2 cellular contexts compared by ENCODE assay signal in the genomic region with DNA sequence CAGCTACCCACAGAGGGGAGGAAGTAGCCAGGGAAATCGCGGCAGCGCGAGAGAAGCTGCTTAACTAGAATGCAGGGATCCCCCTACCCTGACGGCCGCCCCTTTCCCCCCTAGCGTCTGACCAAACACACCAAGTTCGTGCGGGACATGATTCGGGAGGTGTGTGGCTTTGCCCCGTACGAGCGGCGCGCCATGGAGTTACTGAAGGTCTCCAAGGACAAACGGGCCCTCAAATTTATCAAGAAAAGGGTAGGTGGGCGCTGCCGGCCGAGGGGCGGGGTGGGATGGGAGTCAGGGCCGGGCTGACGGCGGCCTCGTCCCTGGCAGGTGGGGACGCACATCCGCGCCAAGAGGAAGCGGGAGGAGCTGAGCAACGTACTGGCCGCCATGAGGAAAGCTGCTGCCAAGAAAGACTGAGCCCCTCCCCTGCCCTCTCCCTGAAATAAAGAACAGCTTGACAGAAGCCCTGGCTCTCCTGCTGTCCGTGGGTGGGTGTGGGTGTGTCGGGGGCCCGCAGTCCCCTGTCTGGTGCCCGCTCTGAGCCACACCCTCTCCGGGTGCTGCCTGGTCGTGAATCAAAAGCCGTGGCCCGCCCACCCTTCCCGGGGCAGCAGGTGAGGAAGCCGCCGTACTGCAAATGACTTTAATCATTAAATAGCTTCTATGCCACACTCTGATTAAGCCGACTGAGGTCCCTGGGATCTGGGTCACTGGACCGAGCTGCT.
TF ChIP-seq lines count a peak whose summit lies in the region.

No MANE protein-coding gene starts in this region.

TF ChIP-seq in HCT116, 20 proteins besides CTCF, POLR2A, EP300 and RAD21:
- TF ChIP-seq SIN3A (IDR thresholded peaks at IDR 0.05; ENCODE audit: low read depth) (peak; percentile 78), EGR1 (IDR thresholded peaks at IDR 0.05; ENCODE audit: low read depth) (peak; percentile 79), TCF7L2 (IDR thresholded peaks at IDR 0.05; ENCODE audit: borderline replicate concordance, extremely low read depth, insufficient read depth, insufficient read length) (no peak), POLR2AphosphoS5 (IDR thresholded peaks at IDR 0.05; ENCODE audit: low read depth, low read length) (peak; percentile 86), SP1 (IDR thresholded peaks at IDR 0.05; ENCODE audit: low read depth) (peak; percentile 35; the same call in 1 of the 2 replicates), YY1 (IDR thresholded peaks at IDR 0.05; ENCODE audit: extremely low read depth, insufficient replicate concordance, low read depth, low read length) (no peak)
- TF ChIP-seq, protein P1, sequence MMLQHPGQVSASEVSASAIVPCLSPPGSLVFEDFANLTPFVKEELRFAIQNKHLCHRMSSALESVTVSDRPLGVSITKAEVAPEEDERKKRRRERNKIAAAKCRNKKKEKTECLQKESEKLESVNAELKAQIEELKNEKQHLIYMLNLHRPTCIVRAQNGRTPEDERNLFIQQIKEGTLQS (IDR thresholded peaks at IDR 0.05): no peak
- TF ChIP-seq, protein P2, sequence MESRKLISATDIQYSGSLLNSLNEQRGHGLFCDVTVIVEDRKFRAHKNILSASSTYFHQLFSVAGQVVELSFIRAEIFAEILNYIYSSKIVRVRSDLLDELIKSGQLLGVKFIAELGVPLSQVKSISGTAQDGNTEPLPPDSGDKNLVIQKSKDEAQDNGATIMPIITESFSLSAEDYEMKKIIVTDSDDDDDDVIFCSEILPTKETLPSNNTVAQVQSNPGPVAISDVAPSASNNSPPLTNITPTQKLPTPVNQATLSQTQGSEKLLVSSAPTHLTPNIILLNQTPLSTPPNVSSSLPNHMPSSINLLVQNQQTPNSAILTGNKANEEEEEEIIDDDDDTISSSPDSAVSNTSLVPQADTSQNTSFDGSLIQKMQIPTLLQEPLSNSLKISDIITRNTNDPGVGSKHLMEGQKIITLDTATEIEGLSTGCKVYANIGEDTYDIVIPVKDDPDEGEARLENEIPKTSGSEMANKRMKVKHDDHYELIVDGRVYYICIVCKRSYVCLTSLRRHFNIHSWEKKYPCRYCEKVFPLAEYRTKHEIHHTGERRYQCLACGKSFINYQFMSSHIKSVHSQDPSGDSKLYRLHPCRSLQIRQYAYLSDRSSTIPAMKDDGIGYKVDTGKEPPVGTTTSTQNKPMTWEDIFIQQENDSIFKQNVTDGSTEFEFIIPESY (IDR thresholded peaks at IDR 0.05; ENCODE audit: extremely low read depth, insufficient replicate concordance, low read length): peak; percentile 2
- TF ChIP-seq, protein P3, sequence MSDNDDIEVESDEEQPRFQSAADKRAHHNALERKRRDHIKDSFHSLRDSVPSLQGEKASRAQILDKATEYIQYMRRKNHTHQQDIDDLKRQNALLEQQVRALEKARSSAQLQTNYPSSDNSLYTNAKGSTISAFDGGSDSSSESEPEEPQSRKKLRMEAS (IDR thresholded peaks at IDR 0.05): peak; percentile 35; the same call in 1 of the 2 replicates
TF ChIP-seq in HCT116: peak in this region for 6.

TF ChIP-seq in GM12878, 131 proteins besides CTCF, POLR2A, EP300 and RAD21:
- TF ChIP-seq NR2F1 (conservative IDR thresholded peaks at IDR 0.05) (no peak), NFIC (IDR thresholded peaks at IDR 0.05; ENCODE audit: low read depth, low read length) (no peak), CBX3 (IDR thresholded peaks at IDR 0.05; ENCODE audit: borderline replicate concordance, low read depth) (no peak), ZBED1 (IDR thresholded peaks at IDR 0.05; ENCODE audit: borderline replicate concordance) (0 out of 2 replicates have a peak, but pooled peaks have one; percentile 20), TCF3 (IDR thresholded peaks at IDR 0.05; ENCODE audit: borderline replicate concordance, insufficient read depth, low read depth, low read length) (0 out of 2 replicates have a peak, but pooled peaks have one; percentile 9), POLR2AphosphoS5 (IDR thresholded peaks at IDR 0.05; ENCODE audit: low read length) (peak; percentile 42), SIN3A (IDR thresholded peaks at IDR 0.05; ENCODE audit: low read depth, low read length) (0 out of 2 replicates have a peak, but pooled peaks have one; percentile 55), EZH2 (IDR thresholded peaks at IDR 0.05; ENCODE audit: borderline replicate concordance, control insufficient read depth, low read depth, low read length) (no peak), BHLHE40 (IDR thresholded peaks at IDR 0.05; ENCODE audit: borderline replicate concordance in 1 of 2, low read depth in 2 of 2, low read length in 1 of 2) (no peak), POU2F2 (IDR thresholded peaks at IDR 0.05; ENCODE audit: borderline replicate concordance, low read depth, low read length) (0 out of 3 replicates have a peak, but pooled peaks have one; percentile 6), MTA3 (IDR thresholded peaks at IDR 0.05; ENCODE audit: borderline replicate concordance, low read length) (0 out of 2 replicates have a peak, but pooled peaks have one; percentile 8), EGR1 (IDR thresholded peaks at IDR 0.05; ENCODE audit: borderline replicate concordance in 1 of 2, low read depth in 2 of 2, low read length in 2 of 2) (peak in 1 of 2 experiments; percentile 43; a peak in 1 of 3 replicates), ZNF274 (IDR thresholded peaks at IDR 0.05; ENCODE audit: insufficient read depth, insufficient read length) (no peak)
- TF ChIP-seq, protein P3 (IDR thresholded peaks at IDR 0.05; ENCODE audit: low read depth, low read length): no peak
- TF ChIP-seq, protein P4, sequence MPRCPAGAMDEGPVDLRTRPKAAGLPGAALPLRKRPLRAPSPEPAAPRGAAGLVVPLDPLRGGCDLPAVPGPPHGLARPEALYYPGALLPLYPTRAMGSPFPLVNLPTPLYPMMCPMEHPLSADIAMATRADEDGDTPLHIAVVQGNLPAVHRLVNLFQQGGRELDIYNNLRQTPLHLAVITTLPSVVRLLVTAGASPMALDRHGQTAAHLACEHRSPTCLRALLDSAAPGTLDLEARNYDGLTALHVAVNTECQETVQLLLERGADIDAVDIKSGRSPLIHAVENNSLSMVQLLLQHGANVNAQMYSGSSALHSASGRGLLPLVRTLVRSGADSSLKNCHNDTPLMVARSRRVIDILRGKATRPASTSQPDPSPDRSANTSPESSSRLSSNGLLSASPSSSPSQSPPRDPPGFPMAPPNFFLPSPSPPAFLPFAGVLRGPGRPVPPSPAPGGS (IDR thresholded peaks at IDR 0.05; ENCODE audit: borderline replicate concordance, insufficient read depth, low read depth, low read length, poor library complexity, severe bottlenecking): peak; percentile 58
